Comparison of ENCODE assay signal across 9 cellular contexts in genomic region chrX:65696613-65697012, GRCh38. TPM values are rescaled to one million over a fixed set of nuclear protein-coding genes. Genes with fewer than 3 reads are reported as not detected.
DNase-seq lines count a peak whose midpoint lies in the region; ATAC-seq and TF ChIP-seq lines count a peak whose summit lies in the region.
"Had no signal": no experiment of that assay in that cellular context is flagged by ENCODE, and none has a peak within 500 bp of the region (broad histone marks: within the 10 kb centered on the region; RNA-seq: fewer than 3 reads in every experiment).

No MANE protein-coding gene starts in this region.

- H3K4me1 ChIP-seq in colonic mucosa (no peaks in the 10 kb centered on the region), psoas muscle (peaks cover 51% of the 10 kb centered on the region)

- TF ChIP-seq POLR2A in NB4 (IDR thresholded peaks at IDR 0.05; ENCODE audit: extremely low read depth, insufficient read length): no peak

- H3K4me3 ChIP-seq in NB4 (ENCODE audit: low read depth, low read length): peak overlapping the region; percentile 40
- H3K4me3 ChIP-seq in colonic mucosa: no peak overlapping the region
- H3K4me3 ChIP-seq in psoas muscle: no peak overlapping the region

- no peaks in the 10 kb centered on the region for H3K27me3 ChIP-seq in colonic mucosa
- H3K27me3 ChIP-seq in psoas muscle (ENCODE audit: insufficient read depth in 3 of 3, low read length in 2 of 3): no peaks in the 10 kb centered on the region

- H3K9ac ChIP-seq in colonic mucosa (ENCODE audit: low read depth in 2 of 2, low read length in 2 of 2): no peak overlapping the region

- no peaks in the 10 kb centered on the region for H3K36me3 ChIP-seq in colonic mucosa
- peaks cover 0 to 3% of the 10 kb centered on the region in 2 donors for H3K36me3 ChIP-seq in psoas muscle (ENCODE audit: insufficient read depth in 1 of 2, low read depth in 1 of 2)

- H3K27ac ChIP-seq in colonic mucosa (peak overlapping the region; percentile 61), psoas muscle (peak overlapping the region; percentile 55)

- ATAC-seq in psoas muscle (no peak), GM21619 (IDR thresholded peaks at IDR 0.05; ENCODE audit: unreplicated experiment) (no peak), HG03280 (IDR thresholded peaks at IDR 0.05; ENCODE audit: unreplicated experiment) (no peak)

- intact Hi-C loops in colonic mucosa (cut with DNase I) (no loop called here), psoas muscle (cut with DNase I) (no loop called here), posterior vena cava (cut with DNase I) (no loop called here)

- DNase-seq in GDM1 (lab: John Stamatoyannopoulos, UW) (peak; percentile 11), NB4 (ENCODE audit: low read depth) (peak; percentile 62), colonic mucosa (no peak), psoas muscle (no peak), GM19240 (ENCODE audit: insufficient read length, low spot score) (no peak), posterior vena cava (ENCODE audit: low spot score) (no peak)
- DNase-seq: NCI-H510A treated with DMSO at 0.1 percent for 48 hours had no signal

- TF ChIP-seq CTCF in NB4 (IDR thresholded peaks at IDR 0.05; ENCODE audit: low read depth, low read length): no peak
- TF ChIP-seq CTCF in colonic mucosa (IDR thresholded peaks at IDR 0.05): no peak
- no peak for TF ChIP-seq CTCF in psoas muscle (IDR thresholded peaks at IDR 0.05)

- H3K9me3 ChIP-seq in colonic mucosa (no peaks in the 10 kb centered on the region), psoas muscle (no peaks in the 10 kb centered on the region)

- 73 to 82% (median 74%) methylated on average over 3 of the region's 3 CpGs for WGBS in psoas muscle, 3 donors

RNA-seq across cellular contexts. Expression of gene MSN, which starts 29.2 kb away (rescaled TPM):
- total RNA-seq in colonic mucosa (10 to 100 TPM; 27.5 to 62.7 TPM), psoas muscle (100 to 1,000 TPM in 1 of 4 donors, 10 to 100 TPM in 3; 66.0 to 101 (median 84.1) TPM), posterior vena cava (100 to 1,000 TPM; 342 to 478 TPM)
- 100 to 1,000 TPM in 1 of 3 donors, 10 to 100 TPM in 2; 31.4 to 133 (median 36.1) TPM for polyA plus RNA-seq in psoas muscle

Comparison
In these comparisons a context has a peak if more than half of its experiments do, and no peak if none do; other contexts are left out.
1. DNase-seq: peak in GDM1 (single experiment) and NB4 (single experiment); none in colonic mucosa (single experiment), psoas muscle (0 of 2), GM19240 (single experiment) and posterior vena cava (single experiment).